Comparison of ENCODE assay signal across 22 cellular contexts in the genomic region with DNA sequence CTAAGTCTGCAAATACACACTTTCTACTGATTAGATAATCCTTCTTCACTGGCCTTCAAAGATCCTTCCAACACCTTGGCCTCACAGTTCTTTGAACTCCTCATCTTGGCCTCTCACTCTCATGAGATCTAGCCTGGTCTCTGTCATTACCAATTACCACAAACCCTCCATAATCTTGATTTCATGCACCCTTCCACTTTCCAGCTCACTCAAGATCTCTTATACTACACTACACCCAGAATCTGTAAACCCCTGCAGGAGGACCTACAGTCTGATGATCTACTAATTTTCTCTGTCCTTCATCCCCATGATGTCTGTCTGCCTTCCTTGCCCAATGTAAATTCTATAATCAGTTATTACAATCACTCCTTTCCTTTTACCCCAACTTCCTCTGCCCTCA.
"Had no signal": no experiment of that assay in that cellular context is flagged by ENCODE, and none has a peak within 500 bp of the region (broad histone marks: within the 10 kb centered on the region; RNA-seq: fewer than 3 reads in every experiment).

No MANE protein-coding gene starts in this region.

- H3K4me1 Mint-ChIP-seq: activated naive CD4-positive, alpha-beta T cell treated with anti-CD3 and anti-CD28 coated beads, Interleukin-2, amount 10 ng/mL, durations not matched to agents 7 days and 5 days; natural killer cell had no signal

- H3K9me3 ChIP-seq: ascending aorta, sigmoid colon, thyroid gland, upper lobe of right lung had no signal

- H3K4me3 ChIP-seq: ascending aorta, sigmoid colon, thyroid gland, upper lobe of right lung had no signal

- H3K4me3 Mint-ChIP-seq: activated naive CD4-positive, alpha-beta T cell treated with anti-CD3 and anti-CD28 coated beads, Interleukin-2, amount 10 ng/mL, durations not matched to agents 7 days and 5 days; dendritic cell treated with granulocyte-macrophage colony-stimulating factor and Interleukin-4, amounts not matched to agents 40 ng/mL and 50 ng/mL, for 4 days; mesothelial cell of epicardium; natural killer cell had no signal

- H3K27ac Mint-ChIP-seq: activated naive CD4-positive, alpha-beta T cell treated with anti-CD3 and anti-CD28 coated beads, Interleukin-2, amount 10 ng/mL, durations not matched to agents 7 days and 5 days; dendritic cell treated with granulocyte-macrophage colony-stimulating factor and Interleukin-4, amounts not matched to agents 40 ng/mL and 50 ng/mL, for 4 days; mesothelial cell of epicardium; natural killer cell had no signal

- H3K36me3 Mint-ChIP-seq: natural killer cell had no signal

- H3K27ac ChIP-seq: ascending aorta, brain microvascular endothelial cell, sigmoid colon, thyroid gland, upper lobe of right lung, VCaP had no signal

- H3K27me3 Mint-ChIP-seq: activated naive CD4-positive, alpha-beta T cell treated with anti-CD3 and anti-CD28 coated beads, Interleukin-2, amount 10 ng/mL, durations not matched to agents 7 days and 5 days; dendritic cell treated with granulocyte-macrophage colony-stimulating factor and Interleukin-4, amounts not matched to agents 40 ng/mL and 50 ng/mL, for 4 days had no signal

- H3K36me3 ChIP-seq: brain microvascular endothelial cell had no signal

- H3K9me3 Mint-ChIP-seq: activated naive CD4-positive, alpha-beta T cell treated with anti-CD3 and anti-CD28 coated beads, Interleukin-2, amount 10 ng/mL, durations not matched to agents 7 days and 5 days; dendritic cell treated with granulocyte-macrophage colony-stimulating factor and Interleukin-4, amounts not matched to agents 40 ng/mL and 50 ng/mL, for 4 days; mesothelial cell of epicardium; natural killer cell had no signal

- DNase-seq: activated CD4-positive, alpha-beta T cell treated with anti-CD3 and anti-CD28 coated beads, Interleukin-2, amount 50 U/mL, for 48 hours; activated effector memory CD4-positive, alpha-beta T cell treated with Interleukin-2 at 50 U/mL for 16 hours; activated naive CD4-positive, alpha-beta T cell treated with anti-CD3 and anti-CD28 coated beads, Interleukin-2, amount 10 ng/mL, durations not matched to agents 7 days and 5 days; activated T-cell treated with anti-CD3 and anti-CD28 coated beads, Interleukin-2, amount 50 U/mL, for 1 hour; brain microvascular endothelial cell; caudate nucleus; effector CD8-positive, alpha-beta T cell; foreskin fibroblast; natural killer cell; sigmoid colon; stimulated activated CD4-positive, alpha-beta T cell treated with anti-CD3 and anti-CD28 coated beads, Interleukin-2, amount 100 ng/mL, for 48 hours; stimulated activated CD8-positive, alpha-beta memory T cell treated with anti-CD3 and anti-CD28 coated beads, Interleukin-4, amount 100 ng/mL, for 48 hours; stimulated activated naive CD4-positive, alpha-beta T cell; substantia nigra; thyroid gland; upper lobe of right lung had no signal

- H3K4me1 ChIP-seq: ascending aorta, sigmoid colon, thyroid gland, upper lobe of right lung had no signal

- H3K27me3 ChIP-seq: ascending aorta, brain microvascular endothelial cell, sigmoid colon, thyroid gland, upper lobe of right lung had no signal

- ATAC-seq: left lobe of liver, natural killer cell, SK-N-SH treated with all-trans-retinoic acid at 6 μM for 48 hours, upper lobe of right lung had no signal
